Comparison of ENCODE assay signal across 28 cellular contexts in genomic region chr21:38264581-38264980, GRCh38. TPM values are rescaled to one million over a fixed set of nuclear protein-coding genes. Genes with fewer than 3 reads are reported as not detected.
"Had no signal": no experiment of that assay in that cellular context is flagged by ENCODE, and none has a peak within 500 bp of the region (broad histone marks: within the 10 kb centered on the region; RNA-seq: fewer than 3 reads in every experiment).

No MANE protein-coding gene starts in this region.

- H3K36me3 Mint-ChIP-seq: activated naive CD8-positive, alpha-beta T cell; brain; natural killer cell had no signal

- ATAC-seq: activated CD4-positive, CD25-positive, alpha-beta regulatory T cell treated with anti-CD3 and anti-CD28 coated beads, Interleukin-2, amount 50 U/mL, for 24 hours; gastroesophageal sphincter; left ventricle myocardium superior; natural killer cell; psoas muscle had no signal

- H3K4me1 Mint-ChIP-seq: natural killer cell had no signal

- H3K9ac ChIP-seq: parathyroid adenoma had no signal

- H3K4me3 ChIP-seq: adrenal gland, ascending aorta, cardiac muscle cell, coronary artery, dorsolateral prefrontal cortex, gastroesophageal sphincter, hepatocyte, psoas muscle, sigmoid colon, spleen, suprapubic skin, tibial artery had no signal

- H3K27ac ChIP-seq: adrenal gland, cardiac muscle cell, coronary artery, dorsolateral prefrontal cortex, gastroesophageal sphincter, hepatocyte, parathyroid adenoma, psoas muscle, sigmoid colon, spleen, suprapubic skin, tibial artery, WERI-Rb-1 had no signal

- H3K36me3 ChIP-seq: adrenal gland, ascending aorta, cardiac muscle cell, gastroesophageal sphincter, sigmoid colon, spleen, suprapubic skin, tibial artery, WERI-Rb-1 had no signal

- H2AFZ ChIP-seq: hepatocyte, parathyroid adenoma had no signal

- H3K9me3 ChIP-seq: adrenal gland, ascending aorta, gastroesophageal sphincter, psoas muscle, sigmoid colon, spleen, suprapubic skin, tibial artery had no signal

- H3K4me3 Mint-ChIP-seq: activated naive CD8-positive, alpha-beta T cell; brain; natural killer cell had no signal

- H3K4me2 ChIP-seq: hepatocyte had no signal

- H3K27ac Mint-ChIP-seq: activated naive CD8-positive, alpha-beta T cell; natural killer cell had no signal

- H3K9me3 Mint-ChIP-seq: natural killer cell had no signal

- DNase-seq: activated CD4-positive, alpha-beta T cell treated with anti-CD3 and anti-CD28 coated beads for 48 hours; activated CD4-positive, alpha-beta T cell treated with anti-CD3 and anti-CD28 coated beads, Interleukin-2, amount 50 U/mL, for 48 hours; activated CD8-positive, alpha-beta memory T cell treated with anti-CD3 and anti-CD28 coated beads for 24 hours; activated effector memory CD4-positive, alpha-beta T cell treated with Interleukin-2 at 50 U/mL for 16 hours; activated naive CD4-positive, alpha-beta T cell treated with Interleukin-2 at 50 U/mL for 16 hours; adrenal gland; dorsolateral prefrontal cortex; effector memory CD4-positive, alpha-beta T cell; islet precursor cell; left ventricle myocardium superior; natural killer cell; psoas muscle; sigmoid colon; spleen; stimulated activated naive CD4-positive, alpha-beta T cell; tibial artery; WERI-Rb-1 had no signal

- H3K79me2 ChIP-seq: hepatocyte, parathyroid adenoma had no signal

- H3K27me3 ChIP-seq: adrenal gland, ascending aorta, hepatocyte, suprapubic skin, tibial artery had no signal

- H3K4me1 ChIP-seq: adrenal gland, gastroesophageal sphincter, psoas muscle, sigmoid colon had no signal

RNA-seq across cellular contexts. Expression of gene KCNJ15, which starts 7.8 kb away (rescaled TPM):
- total RNA-seq: cardiac muscle cell, cerebellum had no signal
- polyA plus RNA-seq: cardiac muscle cell had no signal
